In the genomic region with DNA sequence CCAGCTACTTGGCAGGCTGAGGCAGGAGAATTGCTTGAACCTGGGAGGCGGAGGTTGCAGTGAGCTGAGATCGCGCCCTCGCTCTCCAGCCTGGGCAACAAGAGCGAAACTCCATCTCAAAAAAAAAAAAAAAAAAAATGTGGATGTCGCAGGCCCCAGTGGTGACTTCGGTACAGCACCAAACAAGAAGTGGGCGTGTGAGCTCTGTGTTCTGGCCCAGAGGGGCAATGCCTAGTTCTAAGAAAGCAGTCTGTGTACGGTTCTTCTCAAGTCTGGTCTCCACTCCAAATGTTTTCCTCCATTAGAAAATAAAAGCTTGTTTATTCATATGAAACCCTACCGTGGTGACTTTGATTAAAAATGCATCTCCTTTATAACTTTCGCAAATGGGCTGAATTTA, we compare ENCODE assay signal across 25 cellular contexts.
"Had no signal": no experiment of that assay in that cellular context is flagged by ENCODE, and none has a peak within 500 bp of the region (broad histone marks: within the 10 kb centered on the region; RNA-seq: fewer than 3 reads in every experiment).

No MANE protein-coding gene starts in this region.

- H3K27ac Mint-ChIP-seq: immature natural killer cell; mesothelial cell of epicardium; naive thymus-derived CD8-positive, alpha-beta T cell had no signal

- H3K4me3 Mint-ChIP-seq: dendritic cell treated with granulocyte-macrophage colony-stimulating factor and Interleukin-4, amounts not matched to agents 40 ng/mL and 50 ng/mL, for 4 days; immature natural killer cell; mesothelial cell of epicardium; naive B cell; naive thymus-derived CD8-positive, alpha-beta T cell had no signal

- H3K9me3 Mint-ChIP-seq: dendritic cell treated with granulocyte-macrophage colony-stimulating factor and Interleukin-4, amounts not matched to agents 40 ng/mL and 50 ng/mL, for 4 days; immature natural killer cell; naive B cell; naive thymus-derived CD8-positive, alpha-beta T cell had no signal

- H3K36me3 ChIP-seq: colonic mucosa, esophagus muscularis mucosa, gastroesophageal sphincter, heart left ventricle, left ventricle myocardium inferior, lower lobe of right lung had no signal

- DNase-seq: colonic mucosa; cortex of kidney; effector memory CD4-positive, alpha-beta T cell; foreskin keratinocyte; heart left ventricle; hypothalamus; immature natural killer cell; islet precursor cell; kidney; kidney glomerular epithelial cell; left colon; left ventricle myocardium inferior; lower lobe of right lung; mesenchymal stem cell; mucosa of descending colon; naive B cell; naive thymus-derived CD8-positive, alpha-beta T cell had no signal

- H3K4me1 ChIP-seq: colonic mucosa, esophagus muscularis mucosa, gastroesophageal sphincter, left ventricle myocardium inferior, lower lobe of right lung had no signal

- FAIRE-seq: endothelial cell of umbilical vein, frontal cortex, kidney had no signal

- H3K27me3 Mint-ChIP-seq: dendritic cell treated with granulocyte-macrophage colony-stimulating factor and Interleukin-4, amounts not matched to agents 40 ng/mL and 50 ng/mL, for 4 days; naive B cell had no signal

- H3K36me3 Mint-ChIP-seq: immature natural killer cell; mesothelial cell of epicardium; naive B cell; naive thymus-derived CD8-positive, alpha-beta T cell had no signal

- H2AFZ ChIP-seq: hepatocyte had no signal

- H3K27me3 ChIP-seq: colonic mucosa, esophagus muscularis mucosa, foreskin keratinocyte, gastroesophageal sphincter, hepatocyte had no signal

- H3K27ac ChIP-seq: colonic mucosa, esophagus muscularis mucosa, foreskin keratinocyte, gastroesophageal sphincter, hepatocyte, left ventricle myocardium inferior, lower lobe of right lung had no signal

- H3K79me2 ChIP-seq: hepatocyte had no signal

- ATAC-seq: foreskin keratinocyte; gastroesophageal sphincter; heart left ventricle; left colon; left lobe of liver; lower lobe of right lung; mucosa of descending colon; naive thymus-derived CD8-positive, alpha-beta T cell had no signal

- H3K4me2 ChIP-seq: hepatocyte had no signal

- H3K4me3 ChIP-seq: colonic mucosa, esophagus muscularis mucosa, gastroesophageal sphincter, heart left ventricle, hepatocyte, left ventricle myocardium inferior, lower lobe of right lung, mucosa of descending colon had no signal

- H3K9me3 ChIP-seq: colonic mucosa, esophagus muscularis mucosa, gastroesophageal sphincter, heart left ventricle, left ventricle myocardium inferior, lower lobe of right lung, mucosa of descending colon had no signal
